In genomic region chr10:78524941-78525340, GRCh38 we compare ENCODE assay signal across 19 cellular contexts.
DNase-seq lines count a peak whose midpoint lies in the region; ATAC-seq and TF ChIP-seq lines count a peak whose summit lies in the region.
"Had no signal": no experiment of that assay in that cellular context is flagged by ENCODE, and none has a peak within 500 bp of the region (broad histone marks: within the 10 kb centered on the region; RNA-seq: fewer than 3 reads in every experiment).

No MANE protein-coding gene starts in this region.

- H3K4me1 ChIP-seq in mucosa of descending colon (ENCODE audit: low read depth): peaks cover 7% of the 10 kb centered on the region
- H3K4me1 ChIP-seq: gastrocnemius medialis, lower lobe of right lung, transverse colon had no signal

- intact Hi-C loops in mucosa of descending colon (cut with DNase I, micrococcal nuclease): no loop called here

- DNase-seq in DMS79 treated with DMSO at 0.1 percent for 48 hours (lab: John Stamatoyannopoulos, UW) (peak; percentile 58), NCI-H2029 treated with DMSO at 0.1 percent for 48 hours (lab: John Stamatoyannopoulos, UW) (peak; percentile 37), NCI-H748 (lab: John Stamatoyannopoulos, UW; ENCODE audit: unreplicated experiment) (peak; percentile 87), mucosa of descending colon (peak in 1 of 3 donors; percentile 47), epidermal melanocyte (ENCODE audit: insufficient read length, low spot score) (no peak), D341Med (ENCODE audit: low spot score) (no peak)
- DNase-seq: activated CD4-positive, CD25-positive, alpha-beta regulatory T cell; activated T-cell treated with anti-CD3 and anti-CD28 coated beads, Interleukin-2, amount 50 U/mL, for 48 hours; AML-193; effector CD4-positive, alpha-beta T cell; gastrocnemius medialis; lower lobe of right lung; stimulated activated CD4-positive, alpha-beta T cell treated with anti-CD3 and anti-CD28 coated beads, Interleukin-12 subunit alpha, Interleukin-12 subunit beta, amount 100 ng/mL, for 4 hours; stomach; T1000; transverse colon had no signal

- no peaks in the 10 kb centered on the region for H3K36me3 ChIP-seq in mucosa of descending colon (ENCODE audit: low read depth)
- H3K36me3 ChIP-seq: esophagus muscularis mucosa, gastrocnemius medialis, lower lobe of right lung, stomach, transverse colon had no signal

- H3K4me3 ChIP-seq in mucosa of descending colon: no peak overlapping the region
- H3K4me3 ChIP-seq: esophagus muscularis mucosa, gastrocnemius medialis, lower lobe of right lung, stomach, transverse colon had no signal

- no peaks in the 10 kb centered on the region for H3K9me3 ChIP-seq in mucosa of descending colon
- H3K9me3 ChIP-seq: esophagus muscularis mucosa, gastrocnemius medialis, lower lobe of right lung, stomach, transverse colon had no signal

- peak; percentile 20 for ATAC-seq in mucosa of descending colon
- no peak for ATAC-seq in HG03571 (IDR thresholded peaks at IDR 0.05; ENCODE audit: unreplicated experiment)
- ATAC-seq: gastrocnemius medialis, lower lobe of right lung, SK-N-SH treated with all-trans-retinoic acid at 6 μM for 48 hours had no signal

- TF ChIP-seq CTCF in mucosa of descending colon (IDR thresholded peaks at IDR 0.05): no peak

Comparison
In these comparisons a context has a peak if more than half of its experiments do, and no peak if none do; other contexts are left out.
1. DNase-seq: peak in DMS79 treated with DMSO at 0.1 percent for 48 hours (single experiment), NCI-H2029 treated with DMSO at 0.1 percent for 48 hours (single experiment) and NCI-H748 (single experiment); none in epidermal melanocyte (single experiment) and D341Med (single experiment).